16 cellular contexts compared by ENCODE assay signal in the genomic region with DNA sequence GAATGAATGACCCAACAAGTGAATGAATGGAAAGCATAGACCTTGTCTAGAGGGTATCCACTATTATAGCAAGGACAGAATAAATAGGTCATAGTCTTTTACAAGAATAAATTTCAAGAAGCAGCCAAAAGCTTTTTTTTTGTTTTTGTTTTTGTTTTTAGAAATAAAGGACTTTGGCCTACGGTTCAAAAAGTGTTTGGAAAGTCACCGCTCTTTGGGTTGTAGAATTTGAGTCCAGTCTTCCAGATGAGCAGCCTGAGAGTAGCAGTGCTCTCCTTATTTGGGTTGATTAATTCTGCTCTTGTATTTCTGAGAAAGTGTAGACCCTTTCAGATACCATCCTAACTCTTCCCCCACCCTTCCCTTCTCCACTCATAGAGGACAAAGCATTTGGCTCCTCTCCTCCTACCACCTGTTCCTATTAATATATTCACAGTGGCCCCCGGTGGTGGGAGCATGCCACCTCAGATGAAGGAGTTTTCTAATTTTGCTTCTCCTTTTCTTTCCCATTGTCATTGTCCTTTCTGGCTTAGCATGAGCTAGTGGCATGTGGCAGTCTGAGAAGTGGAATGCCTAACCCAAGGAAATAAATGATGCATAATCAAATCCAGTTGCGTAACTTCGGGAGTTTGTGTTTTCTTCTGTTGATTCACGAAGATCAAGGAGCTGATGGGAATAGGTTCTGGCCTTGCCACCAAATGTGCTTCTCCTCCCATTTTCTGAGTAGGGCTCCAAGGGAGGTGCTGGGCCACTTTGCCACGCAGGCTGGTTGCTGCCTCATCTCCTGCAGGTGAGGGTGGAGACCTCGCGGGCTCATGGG.
DNase-seq lines count a peak whose midpoint lies in the region; ATAC-seq and TF ChIP-seq lines count a peak whose summit lies in the region.
"Had no signal": no experiment of that assay in that cellular context is flagged by ENCODE, and none has a peak within 500 bp of the region (broad histone marks: within the 10 kb centered on the region; RNA-seq: fewer than 3 reads in every experiment).

No MANE protein-coding gene starts in this region.

- H3K4me3 ChIP-seq in A673 (ENCODE audit: low read depth, low read length, poor library complexity, severe bottlenecking) = no peak overlapping the region
- H3K4me3 ChIP-seq in fibroblast of mammary gland (ENCODE audit: control insufficient read depth, low read depth, low read length) = no peak overlapping the region
- H3K4me3 ChIP-seq: gastroesophageal sphincter, K562 had no signal

- no peaks in the 10 kb centered on the region for H3K4me1 Mint-ChIP-seq in Calu3 (ENCODE audit: low read depth, unreplicated experiment)

- peaks cover 15% of the 10 kb centered on the region for H3K4me1 ChIP-seq in A673 (ENCODE audit: insufficient read depth, low read length, poor library complexity, severe bottlenecking)
- H3K4me1 ChIP-seq: gastroesophageal sphincter had no signal

- no peaks in the 10 kb centered on the region for H3K9me3 ChIP-seq in A673 (ENCODE audit: low read depth, low read length, poor library complexity, severe bottlenecking)

- DNase-seq in A673 (ENCODE audit: low spot score) (peak; percentile 36), Calu3 (peak; percentile 35), RWPE1 (ENCODE audit: low spot score) (peak; percentile 38), fibroblast of mammary gland (ENCODE audit: low read depth) (no peak), medulla oblongata (ENCODE audit: extremely low spot score) (no peak)
- no peak for DNase-seq in activated CD8-positive, alpha-beta memory T cell treated with anti-CD3 and anti-CD28 coated beads, Interleukin-2, amount 50 U/mL, for 48 hours
- no peak for DNase-seq in activated CD4-positive, alpha-beta T cell treated with anti-CD3 and anti-CD28 coated beads for 1 hour
- DNase-seq: CD4-positive, alpha-beta T cell; left cardiac atrium; naive thymus-derived CD4-positive, alpha-beta T cell; NCI-H2029 treated with DMSO at 0.1 percent for 48 hours; Right ventricle myocardium superior had no signal

- H3K36me3 ChIP-seq in A673 (ENCODE audit: insufficient read depth, low read length, poor library complexity, severe bottlenecking) = no peaks in the 10 kb centered on the region
- H3K36me3 ChIP-seq: gastroesophageal sphincter had no signal

- no peaks in the 10 kb centered on the region for H3K36me3 Mint-ChIP-seq in Calu3 (ENCODE audit: insufficient read depth, unreplicated experiment)

- no TSS peak for BruUV-seq in A673 (replicated peaks; lab: Mats Ljungman, UMichigan)
- BruUV-seq in Calu3 (replicated peaks; lab: Mats Ljungman, UMichigan) = no TSS peak

- no peaks in the 10 kb centered on the region for H3K27me3 ChIP-seq in A673 (replicated peaks; ENCODE audit: insufficient read depth, low read depth, low read length, poor library complexity)
- H3K27me3 ChIP-seq: gastroesophageal sphincter had no signal

- H3K4me3 Mint-ChIP-seq in Calu3 (ENCODE audit: low read depth, unreplicated experiment) = no peak overlapping the region
- H3K4me3 Mint-ChIP-seq: CD4-positive, alpha-beta T cell; naive thymus-derived CD4-positive, alpha-beta T cell had no signal

- ATAC-seq in GM21619 (IDR thresholded peaks at IDR 0.05; ENCODE audit: unreplicated experiment) = no peak
- ATAC-seq: gastroesophageal sphincter; K562; left cardiac atrium; naive thymus-derived CD4-positive, alpha-beta T cell; sciatic nerve had no signal

- TF ChIP-seq CTCF in A673 (conservative IDR thresholded peaks at IDR 0.05; ENCODE audit: low read depth, low read length) (peak; percentile 18; the same call in 1 of the 2 replicates), Calu3 (IDR thresholded peaks at IDR 0.05; ENCODE audit: unreplicated experiment) (peak; percentile 43), RWPE1 (conservative IDR thresholded peaks at IDR 0.05; ENCODE audit: low read depth) (peak; percentile 27; the same call in 1 of the 2 replicates), fibroblast of mammary gland (conservative IDR thresholded peaks at IDR 0.05; ENCODE audit: control insufficient read depth, insufficient read depth, low read depth, low read length) (peak; percentile 25)

- H3K9me3 Mint-ChIP-seq in Calu3 (ENCODE audit: low read depth, unreplicated experiment) = no peaks in the 10 kb centered on the region

- H3K27ac Mint-ChIP-seq in Calu3 (ENCODE audit: unreplicated experiment) = no peak overlapping the region
- H3K27ac Mint-ChIP-seq: CD4-positive, alpha-beta T cell; naive thymus-derived CD4-positive, alpha-beta T cell had no signal

- CTCF ChIA-PET in A673 (lab: Charles Lee) (no interaction called here), Calu3 (lab: Charles Lee) (interaction anchor here (0.8 to 1.0 kb wide), 3 partner anchors 9 to 196 kb away, joined by 3 to 4 read pairs (median 3); no protein-coding TSS in a partner anchor), RWPE1 (lab: Yijun Ruan, JAX) (interaction anchor here (0.6 to 0.7 kb wide), 2 partner anchors 26 to 382 kb away, joined by 3 to 4 read pairs; no protein-coding TSS in a partner anchor)

- H3K27ac ChIP-seq in A673 (ENCODE audit: low read depth, low read length, poor library complexity, severe bottlenecking) (no peak overlapping the region), RWPE1 (no peak overlapping the region)
- H3K27ac ChIP-seq: gastroesophageal sphincter had no signal

- POLR2A ChIA-PET in A673 (lab: Charles Lee; ENCODE audit: low non-redundant PET) (no interaction called here), RWPE1 (lab: Yijun Ruan, JAX; ENCODE audit: low non-redundant PET) (no interaction called here)

- intact Hi-C loops in A673 (cut with micrococcal nuclease; ENCODE audit: unreplicated experiment) = no loop called here
- intact Hi-C loops in Calu3 (cut with micrococcal nuclease; ENCODE audit: unreplicated experiment) = loop anchor here (5.0 kb wide), 1 partner anchor 72 kb away; no protein-coding TSS in a partner anchor

- peaks cover 44% of the 10 kb centered on the region for H3K27me3 Mint-ChIP-seq in Calu3 (ENCODE audit: unreplicated experiment)

Comparison
In these comparisons a context has a peak if more than half of its experiments do, and no peak if none do; other contexts are left out.
1. DNase-seq: peak in A673 (single experiment), Calu3 (single experiment) and RWPE1 (single experiment); none in fibroblast of mammary gland (single experiment), medulla oblongata (single experiment), activated CD8-positive, alpha-beta memory T cell treated with anti-CD3 and anti-CD28 coated beads, Interleukin-2, amount 50 U/mL, for 48 hours (single experiment) and activated CD4-positive, alpha-beta T cell treated with anti-CD3 and anti-CD28 coated beads for 1 hour (single experiment).
2. Peak in every context shown above with its lines, with median percentiles within 50 percentile points of each other: CTCF ChIP-seq.